In genomic region chr1:156572663-156573018, GRCh38 we compare ENCODE assay signal across 8 cellular contexts. TPM values are rescaled to one million over a fixed set of nuclear protein-coding genes. Genes with fewer than 3 reads are reported as not detected.
DNase-seq lines count a peak whose midpoint lies in the region; ATAC-seq, FAIRE-seq and TF ChIP-seq lines count a peak whose summit lies in the region.

No MANE protein-coding gene starts in this region.

- H3K4me3 Mint-ChIP-seq in T-helper 1 cell treated with Interleukin-12 subunit alpha and Interleukin-12 subunit beta and Interleukin-4 antibody, amounts not matched to agents 30 μg/mL and 1 μg/mL, for 36 hours: peak overlapping the region; percentile 96
- peak overlapping the region; percentile 87 to 90 for H3K4me3 Mint-ChIP-seq in stimulated activated naive B cell treated with anti-CD40 and anti-IgM and Interleukin-4, amounts not matched to agents 10 μg/mL and 1 μg/mL and 100 μg/mL, for 72 hours

- no peak overlapping the region for H3K27ac Mint-ChIP-seq in T-helper 1 cell treated with Interleukin-12 subunit alpha and Interleukin-12 subunit beta and Interleukin-4 antibody, amounts not matched to agents 30 μg/mL and 1 μg/mL, for 36 hours
- H3K27ac Mint-ChIP-seq in stimulated activated naive B cell treated with anti-CD40 and anti-IgM and Interleukin-4, amounts not matched to agents 10 μg/mL and 1 μg/mL and 100 μg/mL, for 72 hours: peak overlapping the region; percentile 44

- peaks cover 8% of the 10 kb centered on the region for H3K36me3 Mint-ChIP-seq in T-helper 1 cell treated with Interleukin-12 subunit alpha and Interleukin-12 subunit beta and Interleukin-4 antibody, amounts not matched to agents 30 μg/mL and 1 μg/mL, for 36 hours (ENCODE audit: low read depth)
- H3K36me3 Mint-ChIP-seq in stimulated activated naive B cell treated with anti-CD40 and anti-IgM and Interleukin-4, amounts not matched to agents 10 μg/mL and 1 μg/mL and 100 μg/mL, for 72 hours: peaks cover 0 to 3% of the 10 kb centered on the region in 2 donors

- H3K36me3 ChIP-seq in adrenal gland (replicated peaks in 1 of 2): no peaks in the 10 kb centered on the region

- intact Hi-C loops in adrenal gland (cut with DNase I): no loop called here

- H3K9me3 ChIP-seq in adrenal gland (replicated peaks in 1 of 3): no peaks in the 10 kb centered on the region

- H3K27ac ChIP-seq in VCaP (peak overlapping the region; percentile 20; the same call in 1 of the 2 replicates), adrenal gland (no peak overlapping the region)

- TF ChIP-seq CTCF in VCaP (conservative IDR thresholded peaks at IDR 0.05) (no peak), foreskin fibroblast (IDR thresholded peaks at IDR 0.05; ENCODE audit: low read depth, low read length) (no peak), adrenal gland (IDR thresholded peaks at IDR 0.05) (no peak)

- H3K27me3 ChIP-seq in adrenal gland: peaks cover 15% of the 10 kb centered on the region

- H3K9me3 Mint-ChIP-seq in T-helper 1 cell treated with Interleukin-12 subunit alpha and Interleukin-12 subunit beta and Interleukin-4 antibody, amounts not matched to agents 30 μg/mL and 1 μg/mL, for 36 hours: no peaks in the 10 kb centered on the region
- no peaks in the 10 kb centered on the region for H3K9me3 Mint-ChIP-seq in stimulated activated naive B cell treated with anti-CD40 and anti-IgM and Interleukin-4, amounts not matched to agents 10 μg/mL and 1 μg/mL and 100 μg/mL, for 72 hours

- WGBS in adrenal gland, 4 donors: 24 to 30% (median 27%) methylated on average over 10 of the region's 10 CpGs

- H3K4me1 ChIP-seq in adrenal gland (replicated peaks in 1 of 2): peaks cover 0 to 13% of the 10 kb centered on the region in 2 donors

- DNase-seq in T-helper 1 cell (no peak), foreskin fibroblast (no peak), adrenal gland (no peak), C1 segment of cervical spinal cord (lab: John Stamatoyannopoulos, UW) (no peak), frontal cortex (ENCODE audit: low spot score in 2 of 2) (no peak)
- no peak for DNase-seq in stimulated activated naive B cell treated with anti-CD40 and anti-IgM and Interleukin-4, amounts not matched to agents 10 μg/mL and 1 μg/mL and 100 μg/mL, for 72 hours

- TF ChIP-seq POLR2A in adrenal gland (IDR thresholded peaks at IDR 0.05): no peak

- peaks cover 22% of the 10 kb centered on the region for H3K27me3 Mint-ChIP-seq in T-helper 1 cell treated with Interleukin-12 subunit alpha and Interleukin-12 subunit beta and Interleukin-4 antibody, amounts not matched to agents 30 μg/mL and 1 μg/mL, for 36 hours (ENCODE audit: low read depth)
- peaks cover 21% of the 10 kb centered on the region in 2 donors for H3K27me3 Mint-ChIP-seq in stimulated activated naive B cell treated with anti-CD40 and anti-IgM and Interleukin-4, amounts not matched to agents 10 μg/mL and 1 μg/mL and 100 μg/mL, for 72 hours

- H3K4me3 ChIP-seq in foreskin fibroblast (ENCODE audit: low read depth in 1 of 2, low read length in 2 of 2): peak overlapping the region; percentile 61 to 63
- H3K4me3 ChIP-seq in adrenal gland: peak overlapping the region in 1 of 4 donors; percentile 42

- no peak for FAIRE-seq in frontal cortex (lab: Jason Lieb, UNC)

- H3K4me1 Mint-ChIP-seq in T-helper 1 cell treated with Interleukin-12 subunit alpha and Interleukin-12 subunit beta and Interleukin-4 antibody, amounts not matched to agents 30 μg/mL and 1 μg/mL, for 36 hours (ENCODE audit: low read depth): peaks cover 20% of the 10 kb centered on the region
- peaks cover 11 to 16% of the 10 kb centered on the region in 2 donors for H3K4me1 Mint-ChIP-seq in stimulated activated naive B cell treated with anti-CD40 and anti-IgM and Interleukin-4, amounts not matched to agents 10 μg/mL and 1 μg/mL and 100 μg/mL, for 72 hours

- peak in 1 of 2 donors; percentile 2 for ATAC-seq in stimulated activated naive B cell treated with anti-CD40 and anti-IgM and Interleukin-4, amounts not matched to agents 10 μg/mL and 1 μg/mL and 100 μg/mL, for 72 hours (replicated peaks)

RNA-seq across cellular contexts. Expression of gene IQGAP3, which starts 0.3 kb away (rescaled TPM):
- 1 to 10 TPM in 3 of 8 donors, under 1 TPM in 5; 0.24 to 1.3 (median 0.80) TPM for total RNA-seq in adrenal gland
- 1 to 10 TPM in 1 of 3 donors, under 1 TPM in 2; 0.16 to 2.2 (median 0.40) TPM for polyA plus RNA-seq in adrenal gland
- total RNA-seq in frontal cortex: 1.2 TPM

RNA-seq across cellular contexts. Expression of gene TTC24, which starts 6.9 kb away (rescaled TPM):
- total RNA-seq in adrenal gland: not detected
- polyA plus RNA-seq in adrenal gland: under 1 TPM in 1 of 3 donors, not detected in 2; 0.20 TPM
- total RNA-seq in frontal cortex: not detected

RNA-seq across cellular contexts. Expression of gene NAXE, which starts 18.9 kb away (rescaled TPM):
- total RNA-seq in adrenal gland (100 to 1,000 TPM in 5 of 8 donors, 10 to 100 TPM in 3; 88.7 to 132 (median 107) TPM), frontal cortex (34.6 TPM)
- polyA plus RNA-seq in adrenal gland: 100 to 1,000 TPM in 1 of 3 donors, 10 to 100 TPM in 2; 49.4 to 124 (median 69.9) TPM

RNA-seq across cellular contexts. Expression of gene GPATCH4, which starts 28.6 kb away (rescaled TPM):
- total RNA-seq in adrenal gland (10 to 100 TPM in 7 of 8 donors, 1 to 10 TPM in 1; 7.8 to 42.4 (median 26.3) TPM), frontal cortex (5.7 TPM)
- polyA plus RNA-seq in adrenal gland: 10 to 100 TPM; 13.9 to 72.2 (median 39.3) TPM

RNA-seq across cellular contexts. Expression of gene HAPLN2, which starts 46.6 kb away (rescaled TPM):
- total RNA-seq in adrenal gland (1 to 10 TPM in 2 of 8 donors, under 1 TPM in 3, not detected in 3; 0.27 to 1.5 (median 0.74) TPM), frontal cortex (0.41 TPM)
- polyA plus RNA-seq in adrenal gland: 1 to 10 TPM in 2 of 3 donors, not detected in 1; 2.2 to 3.1 TPM
